ENCODE assay signal across 19 cellular contexts in genomic region chr13:46559272-46559805, GRCh38.
"Had no signal": no experiment of that assay in that cellular context is flagged by ENCODE, and none has a peak within 500 bp of the region (broad histone marks: within the 10 kb centered on the region; RNA-seq: fewer than 3 reads in every experiment).

No MANE protein-coding gene starts in this region.

- ATAC-seq: heart left ventricle, left lobe of liver, T-helper 17 cell, upper lobe of right lung had no signal

- H3K27ac ChIP-seq: dorsolateral prefrontal cortex, esophagus squamous epithelium, upper lobe of right lung had no signal

- FAIRE-seq: endometrium, frontal cortex, islet of Langerhans, TTC549 had no signal

- DNase-seq: activated B cell treated with CpG ODN at 0.5 μM for 24 hours; activated CD4-positive, alpha-beta T cell treated with anti-CD3 and anti-CD28 coated beads, Interleukin-2, amount 10 ng/mL, durations not matched to agents 7 days and 5 days; activated naive CD4-positive, alpha-beta T cell treated with anti-CD3 and anti-CD28 coated beads, Interleukin-2, amount 50 U/mL, for 16 hours; amniotic stem cell; dorsolateral prefrontal cortex; esophagus squamous epithelium; heart left ventricle; sigmoid colon; stimulated activated CD4-positive, alpha-beta T cell treated with anti-CD3 and anti-CD28 coated beads, Interleukin-2, amount 100 ng/mL, for 48 hours; stimulated activated naive CD4-positive, alpha-beta T cell treated with Interleukin-2 at 50 U/mL for 16 hours; T-helper 17 cell; upper lobe of right lung had no signal

- H3K4me3 Mint-ChIP-seq: activated B cell treated with CpG ODN at 0.5 μM for 24 hours; activated CD4-positive, alpha-beta T cell treated with anti-CD3 and anti-CD28 coated beads, Interleukin-2, amount 10 ng/mL, durations not matched to agents 7 days and 5 days; T-helper 17 cell had no signal

- H3K27ac Mint-ChIP-seq: activated B cell treated with CpG ODN at 0.5 μM for 24 hours; activated CD4-positive, alpha-beta T cell treated with anti-CD3 and anti-CD28 coated beads, Interleukin-2, amount 10 ng/mL, durations not matched to agents 7 days and 5 days; activated T-helper 2 cell treated with anti-CD3 and anti-CD28 coated beads, Interferon-gamma antibody, Interleukin-2, Interleukin-4, amounts not matched to agents 10 μg/mL and 5 μg/mL and 100 μg/mL, durations not matched to agents 14 hours and 24 hours and 36 hours; brain; T-helper 17 cell had no signal

- H3K36me3 ChIP-seq: esophagus squamous epithelium, heart left ventricle, sigmoid colon, upper lobe of right lung had no signal

- H3K27me3 ChIP-seq: esophagus squamous epithelium, heart left ventricle, sigmoid colon, upper lobe of right lung had no signal

- H3K9me3 Mint-ChIP-seq: activated B cell treated with CpG ODN at 0.5 μM for 24 hours; activated CD4-positive, alpha-beta T cell treated with anti-CD3 and anti-CD28 coated beads, Interleukin-2, amount 10 ng/mL, durations not matched to agents 7 days and 5 days; activated T-helper 2 cell treated with anti-CD3 and anti-CD28 coated beads, Interferon-gamma antibody, Interleukin-2, Interleukin-4, amounts not matched to agents 10 μg/mL and 5 μg/mL and 100 μg/mL, durations not matched to agents 14 hours and 24 hours and 36 hours had no signal

- H3K4me3 ChIP-seq: dorsolateral prefrontal cortex, esophagus squamous epithelium, heart left ventricle, sigmoid colon, upper lobe of right lung had no signal

- H3K9me3 ChIP-seq: esophagus squamous epithelium, heart left ventricle, sigmoid colon, upper lobe of right lung had no signal

- H3K27me3 Mint-ChIP-seq: activated B cell treated with CpG ODN at 0.5 μM for 24 hours; activated CD4-positive, alpha-beta T cell treated with anti-CD3 and anti-CD28 coated beads, Interleukin-2, amount 10 ng/mL, durations not matched to agents 7 days and 5 days; T-helper 17 cell had no signal
